Comparison of ENCODE assay signal across 21 cellular contexts in the genomic region with DNA sequence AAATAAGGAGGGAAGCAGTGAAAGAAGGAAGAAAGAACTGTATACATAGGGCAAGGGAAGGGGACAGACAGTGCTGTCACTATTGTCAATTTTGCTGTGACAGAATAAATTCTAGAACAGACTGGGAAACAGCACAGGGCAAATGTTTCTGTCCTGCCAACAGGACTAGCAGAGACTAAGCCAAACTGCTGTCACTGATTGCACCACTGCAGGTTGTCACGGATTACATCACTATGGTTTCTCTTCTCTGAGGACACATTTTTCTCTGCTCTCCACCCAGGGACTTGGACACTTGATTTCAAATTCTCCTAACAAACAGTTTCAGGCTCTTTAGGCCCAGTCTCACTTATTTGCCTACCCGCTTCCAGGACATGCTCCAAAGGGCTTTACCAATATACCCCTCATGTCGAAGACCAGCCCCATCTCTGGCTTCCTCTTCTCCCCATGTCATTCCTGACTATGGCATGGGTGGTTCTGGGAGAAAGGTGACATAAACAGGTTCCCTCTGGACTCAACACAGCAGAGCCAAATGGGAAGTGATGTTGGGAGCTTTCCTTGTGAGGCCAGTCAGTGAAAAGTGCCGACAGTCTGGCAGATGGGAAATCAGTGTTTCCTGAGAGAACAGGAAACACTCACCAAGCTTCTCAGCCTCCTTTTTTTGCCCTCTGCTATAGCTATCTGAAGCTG.
DNase-seq lines count a peak whose midpoint lies in the region; ATAC-seq, FAIRE-seq and TF ChIP-seq lines count a peak whose summit lies in the region.
"Had no signal": no experiment of that assay in that cellular context is flagged by ENCODE, and none has a peak within 500 bp of the region (broad histone marks: within the 10 kb centered on the region; RNA-seq: fewer than 3 reads in every experiment).

No MANE protein-coding gene starts in this region.

- H2AFZ ChIP-seq in HepG2 (ENCODE audit: low read length), result no peak overlapping the region

- no peak for TF ChIP-seq RAD21 in HepG2 (CRISPR knock-in tag; IDR thresholded peaks at IDR 0.05)

- no peaks in the 10 kb centered on the region for H3K36me3 ChIP-seq in HepG2 (replicated peaks in 1 of 2; ENCODE audit: control insufficient read depth in 1 of 2, insufficient read depth in 2 of 2, low read length in 2 of 2)
- H3K36me3 ChIP-seq: adrenal gland, SJSA1 had no signal

- no peaks in the 10 kb centered on the region; a peak in 1 of 5 replicates for H3K27me3 ChIP-seq in HepG2 (ENCODE audit: control insufficient read depth in 1 of 2, insufficient read depth in 2 of 2, low read length in 2 of 2)
- H3K27me3 ChIP-seq: adrenal gland, SJSA1 had no signal

- POLR2A ChIA-PET in HepG2 (lab: Yijun Ruan, JAX), result no interaction called here

- TF ChIP-seq CTCF in cardiac fibroblast (IDR thresholded peaks at IDR 0.05; ENCODE audit: low read depth, low read length) (no peak), HepG2 (CRISPR knock-in tag; IDR thresholded peaks at IDR 0.05) (no peak)

- CTCF ChIA-PET in HepG2 (lab: Yijun Ruan, JAX; ENCODE audit: low intra/inter-chr PET ratio, low total read pairs), result no interaction called here

- intact Hi-C loops in HepG2 (cut with micrococcal nuclease; ENCODE audit: unreplicated experiment), result loop anchor here (5.0 kb wide), 2 partner anchors 39 to 89 kb away; no protein-coding TSS in a partner anchor

- no peaks in the 10 kb centered on the region for H4K20me1 ChIP-seq in HepG2 (ENCODE audit: insufficient read depth, low read length)

- no peak for TF ChIP-seq POLR2A in HepG2 (IDR thresholded peaks at IDR 0.05; ENCODE audit: insufficient read depth in 1 of 2, low read depth in 2 of 2, low read length in 2 of 2)

- no peak overlapping the region for H3K27ac ChIP-seq in HepG2 (ENCODE audit: extremely low read length, insufficient read depth, low read length)
- H3K27ac ChIP-seq: adrenal gland, SJSA1 had no signal

- DNase-seq in CD1c-positive myeloid dendritic cell (ENCODE audit: extremely low spot score), result peak; percentile 16
- DNase-seq in HT-29 (ENCODE audit: low spot score), result peak; percentile 50
- DNase-seq in cardiac fibroblast (ENCODE audit: low read depth in 2 of 2), result peak; percentile 43 to 55
- DNase-seq in HepG2 (ENCODE audit: low spot score), result peak; percentile 12
- DNase-seq in effector CD8-positive, alpha-beta T cell (lab: John Stamatoyannopoulos, UW), result no peak
- DNase-seq in activated CD8-positive, alpha-beta memory T cell treated with anti-CD3 and anti-CD28 coated beads for 24 hours, result no peak
- DNase-seq in EL, result no peak
- DNase-seq: activated CD4-positive, CD25-positive, alpha-beta regulatory T cell treated with anti-CD3 and anti-CD28 coated beads, Interleukin-2, amount 50 U/mL, for 72 hours; activated effector memory CD4-positive, alpha-beta T cell treated with Interleukin-2 at 50 U/mL for 16 hours; GDM1; NCI-H187; NCI-H226; small intestine had no signal

- BruUV-seq in HepG2 (replicated peaks; lab: Mats Ljungman, UMichigan), result no TSS peak

- no peak overlapping the region for H3K9ac ChIP-seq in HepG2 (ENCODE audit: insufficient read depth, low read depth, low read length)

- no peak for FAIRE-seq in HepG2 (lab: Jason Lieb, UNC)
- FAIRE-seq: D721Med, endometrium, frontal cortex, HTR-8/SVneo, small intestine had no signal

- H3K9me3 ChIP-seq in HepG2 (ENCODE audit: low read length), result no peaks in the 10 kb centered on the region
- H3K9me3 ChIP-seq: adrenal gland, SJSA1 had no signal

- H3K4me1 ChIP-seq in HepG2 (ENCODE audit: insufficient read depth, low read length), result peaks cover 21% of the 10 kb centered on the region
- H3K4me1 ChIP-seq: adrenal gland, SJSA1 had no signal

- WGBS in HepG2 (ENCODE audit: low lambda C conversion rate), result 13% methylated on average over 4 of the region's 4 CpGs

- no peaks in the 10 kb centered on the region for H3K79me2 ChIP-seq in HepG2 (ENCODE audit: insufficient read depth, low read length)

- peak overlapping the region; percentile 44 for H3K4me2 ChIP-seq in HepG2 (ENCODE audit: low read depth, low read length)

- TF ChIP-seq EP300 in HepG2 (IDR thresholded peaks at IDR 0.05; ENCODE audit: low read depth in 2 of 2, low read length in 2 of 2), result no peak
- no peak for TF ChIP-seq EP300 in HepG2 (CRISPR knock-in tag; IDR thresholded peaks at IDR 0.05; ENCODE audit: borderline replicate concordance)

- in situ Hi-C loops in HepG2 (cut with HindIII; ENCODE audit: extremely low pct_ligation_motif_present, low pct_unique_long_range_greater_than_20kb), result no loop called here

- no peak overlapping the region for H3K4me3 ChIP-seq in cardiac fibroblast (replicated peaks in 1 of 2; ENCODE audit: low read depth in 2 of 2, low read length in 2 of 2)
- H3K4me3 ChIP-seq in HepG2 (replicated peaks in 1 of 3; ENCODE audit: insufficient read depth in 1 of 3, low read depth in 2 of 3, low read length in 3 of 3), result peak overlapping the region in 1 of 3 experiments; percentile 2; a peak in 1 of 6 replicates
- H3K4me3 ChIP-seq: adrenal gland, SJSA1 had no signal

- peak; percentile 90 for ATAC-seq in HepG2
- ATAC-seq in GM21528 (IDR thresholded peaks at IDR 0.05; ENCODE audit: low FRiP score, unreplicated experiment), result no peak
- ATAC-seq: HCT116 had no signal

TF ChIP-seq in HepG2, 621 proteins besides CTCF, POLR2A, EP300 and RAD21:
- TF ChIP-seq ZKSCAN1 (IDR thresholded peaks at IDR 0.05; ENCODE audit: low read length) (no peak), CEBPB (IDR thresholded peaks at IDR 0.05; ENCODE audit: borderline replicate concordance, low read depth, low read length) (peak; percentile 85), CEBPG (CRISPR knock-in tag; IDR thresholded peaks at IDR 0.05) (peak; percentile 62), ATF4 (CRISPR knock-in tag; IDR thresholded peaks at IDR 0.05) (peak in 1 of 2 experiments; percentile 69; a peak in 2 of 4 replicates)
TF ChIP-seq in HepG2: peak in this region for 3.

Comparison
In these comparisons a context has a peak if more than half of its experiments do, and no peak if none do; other contexts are left out.
1. DNase-seq: peak in CD1c-positive myeloid dendritic cell (single experiment), HT-29 (single experiment), cardiac fibroblast (2 of 2) and HepG2 (single experiment); none in effector CD8-positive, alpha-beta T cell (single experiment), activated CD8-positive, alpha-beta memory T cell treated with anti-CD3 and anti-CD28 coated beads for 24 hours (single experiment) and EL (single experiment).